In genomic region chr3:57060089-57060829, GRCh38 we compare ENCODE assay signal across 8 cellular contexts. TPM values are rescaled to one million over a fixed set of nuclear protein-coding genes. Genes with fewer than 3 reads are reported as not detected.
DNase-seq lines count a peak whose midpoint lies in the region; ATAC-seq and TF ChIP-seq lines count a peak whose summit lies in the region.

Gene SPATA12 (plus strand): TSS chr3:57060664. CDS start chr3:57073695, 13,031 bp downstream.

- H3K4me3 ChIP-seq in body of pancreas (no peak within 1 kb of the TSS), smooth muscle cell (no peak within 1 kb of the TSS)

- H3K27me3 ChIP-seq in body of pancreas (no peaks in the 10 kb centered on the region), smooth muscle cell (ENCODE audit: low read depth) (no peaks in the 10 kb centered on the region)

- H3K79me2 ChIP-seq in smooth muscle cell (ENCODE audit: low read depth): no peaks in the 10 kb centered on the region

- H2AFZ ChIP-seq in smooth muscle cell (ENCODE audit: low read depth): no peak within 1 kb of the TSS

- TF ChIP-seq POLR2A in body of pancreas (IDR thresholded peaks at IDR 0.05): no peak

- ATAC-seq in body of pancreas: peak; percentile 90
- ATAC-seq in GM21529 (IDR thresholded peaks at IDR 0.05; ENCODE audit: unreplicated experiment): no peak
- no peak for ATAC-seq in HG02759 (IDR thresholded peaks at IDR 0.05; ENCODE audit: unreplicated experiment)

- H4K20me1 ChIP-seq in smooth muscle cell (ENCODE audit: low read depth): no peaks in the 10 kb centered on the region

- peaks cover 9% of the 10 kb centered on the region for H3F3A ChIP-seq in smooth muscle cell (ENCODE audit: low read depth)

- peak within 1 kb of the TSS; percentile 43 for H3K4me2 ChIP-seq in smooth muscle cell

- peak within 1 kb of the TSS; percentile 18 for H3K9ac ChIP-seq in smooth muscle cell (ENCODE audit: low read depth)

- H3K4me1 ChIP-seq in body of pancreas (no peaks in the 10 kb centered on the region), smooth muscle cell (ENCODE audit: low read depth) (peaks cover 12% of the 10 kb centered on the region)

- DNase-seq in Caki2 (ENCODE audit: low read depth) (peak; percentile 91), LoVo (ENCODE audit: low spot score) (peak; percentile 95), body of pancreas (peak; percentile 43 to 86 (median 72)), iPS-NIHi11 (ENCODE audit: low spot score) (peak; percentile 92), smooth muscle cell (lab: John Stamatoyannopoulos, UW; ENCODE audit: unreplicated experiment) (peak; percentile 4)
- no peak for DNase-seq in activated CD4-positive, alpha-beta T cell treated with anti-CD3 and anti-CD28 coated beads, Interleukin-2, amount 50 U/mL, for 48 hours

- no peak for TF ChIP-seq CTCF in body of pancreas (IDR thresholded peaks at IDR 0.05)
- TF ChIP-seq CTCF in smooth muscle cell (IDR thresholded peaks at IDR 0.05; ENCODE audit: borderline replicate concordance, insufficient read depth, poor library complexity, severe bottlenecking): no peak

- intact Hi-C loops in body of pancreas (cut with DNase I): no loop called here

- H3K27ac ChIP-seq in body of pancreas: peak within 1 kb of the TSS in 3 of 4 donors; percentile 2 to 56 (median 46)
- peak within 1 kb of the TSS; percentile 78 for H3K27ac ChIP-seq in smooth muscle cell (ENCODE audit: low read depth)

- in situ Hi-C loops in Caki2 (cut with HindIII; ENCODE audit: low pct_unique_long_range_greater_than_20kb, low sequenced_read_pairs): no loop called here

- H3K9me3 ChIP-seq in body of pancreas (no peaks in the 10 kb centered on the region), smooth muscle cell (replicated peaks; ENCODE audit: low read depth) (no peaks in the 10 kb centered on the region)

- 59 to 70% methylated on average over 10 to 11 of the region's 11 CpGs for WGBS in body of pancreas, 2 donors
- WGBS in smooth muscle cell (ENCODE audit: low lambda C conversion rate): 42% methylated on average over 11 of the region's 11 CpGs

- H3K36me3 ChIP-seq in body of pancreas (replicated peaks in 1 of 2; ENCODE audit: insufficient read depth in 1 of 2, low read depth in 2 of 2) (no peaks in the 10 kb centered on the region), smooth muscle cell (ENCODE audit: low read depth) (no peaks in the 10 kb centered on the region)

RNA-seq across cellular contexts. Expression of gene SPATA12, which starts in this region (rescaled TPM):
- total RNA-seq in Caki2 (2014; rRNA removed; shearing (Covaris generic); ENCODE audit: low replicate concordance): 0.43 and 1.0 TPM in 2 replicates
- total RNA-seq in body of pancreas: not detected
- not detected in 2 replicates for total RNA-seq in smooth muscle cell
- polyA plus RNA-seq in smooth muscle cell: not detected in 2 replicates

Comparison
In these comparisons a context has a peak if more than half of its experiments do, and no peak if none do; other contexts are left out.
1. Peak in DNase-seq, ATAC-seq and H3K27ac ChIP-seq in body of pancreas; RNA of the gene not detected or under 1 TPM.
2. Peak in DNase-seq, H3K27ac ChIP-seq, H3K9ac ChIP-seq and H3K4me2 ChIP-seq in smooth muscle cell; RNA of the gene not detected or under 1 TPM.
3. DNase-seq: peak in Caki2 (single experiment), LoVo (single experiment) and iPS-NIHi11 (single experiment); none in activated CD4-positive, alpha-beta T cell treated with anti-CD3 and anti-CD28 coated beads, Interleukin-2, amount 50 U/mL, for 48 hours (0 of 2).